In the genomic region with DNA sequence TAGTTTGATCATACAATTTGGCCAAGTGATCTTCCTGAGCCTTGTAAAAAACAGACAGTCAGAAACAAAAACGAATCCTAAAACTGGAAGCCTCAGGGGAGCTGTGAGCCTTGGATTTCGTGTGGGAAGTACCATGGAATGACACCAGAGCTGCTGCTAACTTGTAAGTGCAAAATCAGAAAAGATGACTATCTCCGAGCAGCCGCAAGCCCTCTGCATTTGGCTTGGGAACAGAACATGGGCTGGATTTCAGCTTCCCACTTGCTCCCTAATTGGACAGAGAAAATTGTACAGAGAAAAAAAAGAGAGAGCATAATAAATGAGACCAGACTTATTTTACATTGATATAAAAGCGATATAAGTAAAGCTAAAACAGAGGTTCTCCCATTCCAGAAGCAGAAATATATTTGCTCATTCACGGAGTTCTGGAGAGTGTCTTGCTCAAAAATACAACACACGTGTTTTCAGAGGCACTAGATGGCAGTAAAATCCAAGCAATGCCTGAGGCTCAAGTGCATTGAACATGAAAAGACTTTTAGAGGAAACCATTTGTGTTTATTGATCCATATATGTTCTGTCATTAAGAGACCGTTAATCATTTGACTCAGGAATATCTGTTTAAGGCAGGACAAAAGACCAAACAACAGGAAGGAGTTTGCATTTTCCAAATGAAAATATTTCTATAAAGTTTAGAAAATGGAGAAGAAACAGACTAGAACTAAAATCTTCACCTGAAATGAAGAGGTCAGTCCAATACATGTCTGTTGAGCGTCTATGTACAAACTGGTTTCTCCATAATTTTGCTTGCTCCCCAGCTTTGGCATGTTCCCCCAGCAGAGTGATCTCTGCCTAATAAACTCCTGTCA, we compare ENCODE assay signal across 8 cellular contexts.
DNase-seq lines count a peak whose midpoint lies in the region; ATAC-seq lines count a peak whose summit lies in the region.

No MANE protein-coding gene starts in this region.

- DNase-seq in GM04503 (ENCODE audit: low read depth) (peak; percentile 4), NCI-H1092 treated with DMSO at 0.1 percent for 48 hours (lab: John Stamatoyannopoulos, UW) (peak; percentile 55), T47D (ENCODE audit: low read depth in 1 of 2, low spot score in 1 of 2) (peak; percentile 9 to 67), lung microvascular endothelial cell (ENCODE audit: low read depth in 2 of 2) (peak; percentile 43 to 53), epidermal melanocyte (ENCODE audit: insufficient read length, low spot score) (no peak), NCI-H187 treated with DMSO at 0.1 percent for 48 hours (lab: John Stamatoyannopoulos, UW) (no peak)

- in situ Hi-C loops in T47D (cut with HindIII; ENCODE audit: low pct_unique_long_range_greater_than_20kb, low sequenced_read_pairs): no loop called here

- ATAC-seq in HG03432 (IDR thresholded peaks at IDR 0.05; ENCODE audit: unreplicated experiment) (no peak), GM21717 (IDR thresholded peaks at IDR 0.05; ENCODE audit: unreplicated experiment) (no peak)

Comparison
In these comparisons a context has a peak if more than half of its experiments do, and no peak if none do; other contexts are left out.
1. DNase-seq: peak in GM04503 (single experiment), NCI-H1092 treated with DMSO at 0.1 percent for 48 hours (single experiment), T47D (2 of 2) and lung microvascular endothelial cell (2 of 2); none in epidermal melanocyte (single experiment) and NCI-H187 treated with DMSO at 0.1 percent for 48 hours (single experiment).